ENCODE assay signal across 21 cellular contexts in the genomic region with DNA sequence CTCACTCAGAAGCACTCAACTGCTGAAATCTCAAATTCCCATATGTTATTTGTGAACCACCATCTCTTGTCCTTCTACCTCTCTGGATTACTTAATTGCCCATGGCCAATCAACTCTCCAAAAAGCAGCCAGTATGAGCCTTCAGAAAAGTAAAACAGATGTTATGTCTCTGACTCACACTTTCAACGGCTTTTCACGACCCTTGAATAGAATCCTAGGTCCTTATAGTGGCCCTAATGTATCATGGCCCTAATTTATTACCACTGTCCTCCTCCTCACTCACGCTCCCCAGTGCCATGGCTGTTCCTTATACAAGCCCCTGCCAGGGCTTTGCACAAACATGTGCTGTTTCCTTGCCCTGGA. TPM values are rescaled to one million over a fixed set of nuclear protein-coding genes. Genes with fewer than 3 reads are reported as not detected.
DNase-seq lines count a peak whose midpoint lies in the region; ATAC-seq and TF ChIP-seq lines count a peak whose summit lies in the region.
"Had no signal": no experiment of that assay in that cellular context is flagged by ENCODE, and none has a peak within 500 bp of the region (broad histone marks: within the 10 kb centered on the region; RNA-seq: fewer than 3 reads in every experiment).

No MANE protein-coding gene starts in this region.

- POLR2A ChIA-PET in CD8-positive, alpha-beta memory T cell (lab: Charles Lee), result no interaction called here

- peaks cover 6% of the 10 kb centered on the region for H3K36me3 Mint-ChIP-seq in T-helper 2 cell treated with Interferon-gamma antibody and Interleukin-4, amounts not matched to agents 5 μg/mL and 100 μg/mL, for 36 hours (ENCODE audit: low read depth)
- H3K36me3 Mint-ChIP-seq in CD8-positive, alpha-beta memory T cell, result peaks cover 0 to 5% (median 0%) of the 10 kb centered on the region in 3 donors

- TF ChIP-seq CTCF in upper lobe of right lung (IDR thresholded peaks at IDR 0.05), result no peak

- H3K4me3 ChIP-seq in upper lobe of right lung, result no peak overlapping the region
- no peak overlapping the region for H3K4me3 ChIP-seq in CD8-positive, alpha-beta memory T cell (ENCODE audit: low read length)
- H3K4me3 ChIP-seq: K562, PC-9 had no signal

- H3K27me3 ChIP-seq in upper lobe of right lung, result no peaks in the 10 kb centered on the region
- H3K27me3 ChIP-seq in CD8-positive, alpha-beta memory T cell (ENCODE audit: insufficient read depth, low read length, poor library complexity, severe bottlenecking), result no peaks in the 10 kb centered on the region
- H3K27me3 ChIP-seq: neutrophil had no signal

- peak overlapping the region; percentile 61 for H3K27ac ChIP-seq in upper lobe of right lung
- no peak overlapping the region for H3K27ac ChIP-seq in CD8-positive, alpha-beta memory T cell (ENCODE audit: low read depth, low read length)
- H3K27ac ChIP-seq: HL-60, neutrophil, PC-9, VCaP had no signal

- CTCF ChIA-PET in CD8-positive, alpha-beta memory T cell (lab: Charles Lee), result no interaction called here

- intact Hi-C loops in upper lobe of right lung (cut with DNase I), result no loop called here

- no peaks in the 10 kb centered on the region for H3K36me3 ChIP-seq in upper lobe of right lung
- H3K36me3 ChIP-seq in CD8-positive, alpha-beta memory T cell (ENCODE audit: insufficient read depth, low read length), result no peaks in the 10 kb centered on the region
- H3K36me3 ChIP-seq: neutrophil had no signal

- H3K9me3 ChIP-seq in upper lobe of right lung, result no peaks in the 10 kb centered on the region
- H3K9me3 ChIP-seq in CD8-positive, alpha-beta memory T cell (ENCODE audit: low read length), result no peaks in the 10 kb centered on the region
- H3K9me3 ChIP-seq: neutrophil had no signal

- H3K27ac Mint-ChIP-seq in T-helper 2 cell treated with Interferon-gamma antibody and Interleukin-4, amounts not matched to agents 5 μg/mL and 100 μg/mL, for 36 hours, result peak overlapping the region; percentile 27
- peak overlapping the region in 2 of 8 donors; percentile 15 to 36 for H3K27ac Mint-ChIP-seq in CD8-positive, alpha-beta memory T cell
- H3K27ac Mint-ChIP-seq: activated CD8-positive, alpha-beta T cell treated with anti-CD3 and anti-CD28 coated beads for 36 hours; activated T-helper 1 cell treated with anti-CD3 and anti-CD28 coated beads, Interleukin-12 subunit alpha, Interleukin-12 subunit beta, Interleukin-2, Interleukin-4 antibody, amounts not matched to agents 30 ng/mL and 10 ng/mL and 1 ng/mL, durations not matched to agents 14 hours and 24 hours and 36 hours; mesothelial cell of epicardium had no signal

- H3K4me1 ChIP-seq in upper lobe of right lung, result no peaks in the 10 kb centered on the region
- H3K4me1 ChIP-seq in CD8-positive, alpha-beta memory T cell (ENCODE audit: insufficient read depth, low read length), result no peaks in the 10 kb centered on the region

- DNase-seq in T-helper 2 cell treated with Interferon-gamma antibody and Interleukin-4, amounts not matched to agents 5 μg/mL and 100 μg/mL, for 36 hours (ENCODE audit: low spot score), result no peak
- DNase-seq in T-helper 2 cell, result no peak
- DNase-seq in RPMI7951 (ENCODE audit: low read depth), result peak; percentile 86
- DNase-seq in left kidney (ENCODE audit: low read depth, low spot score), result peak; percentile 49
- no peak for DNase-seq in upper lobe of right lung
- no peak for DNase-seq in CD8-positive, alpha-beta memory T cell
- no peak for DNase-seq in activated gamma-delta T cell treated with Interleukin-2 at 50 U/mL for 16 hours
- DNase-seq: activated CD8-positive, alpha-beta T cell treated with anti-CD3 and anti-CD28 coated beads for 36 hours; cerebellar nuclear complex; glutamatergic neuron; NCI-H1436; NCI-H510A treated with DMSO at 0.1 percent for 48 hours; PC-9; trophoblast cell had no signal

- H3K9me3 Mint-ChIP-seq in T-helper 2 cell treated with Interferon-gamma antibody and Interleukin-4, amounts not matched to agents 5 μg/mL and 100 μg/mL, for 36 hours, result no peaks in the 10 kb centered on the region
- H3K9me3 Mint-ChIP-seq in CD8-positive, alpha-beta memory T cell, result no peaks in the 10 kb centered on the region
- H3K9me3 Mint-ChIP-seq: activated CD8-positive, alpha-beta T cell treated with anti-CD3 and anti-CD28 coated beads for 36 hours; activated T-helper 1 cell treated with anti-CD3 and anti-CD28 coated beads, Interleukin-12 subunit alpha, Interleukin-12 subunit beta, Interleukin-2, Interleukin-4 antibody, amounts not matched to agents 30 ng/mL and 10 ng/mL and 1 ng/mL, durations not matched to agents 14 hours and 24 hours and 36 hours had no signal

- no peak overlapping the region for H3K4me3 Mint-ChIP-seq in T-helper 2 cell treated with Interferon-gamma antibody and Interleukin-4, amounts not matched to agents 5 μg/mL and 100 μg/mL, for 36 hours
- no peak overlapping the region for H3K4me3 Mint-ChIP-seq in CD8-positive, alpha-beta memory T cell
- H3K4me3 Mint-ChIP-seq: activated CD8-positive, alpha-beta T cell treated with anti-CD3 and anti-CD28 coated beads for 36 hours; activated T-helper 1 cell treated with anti-CD3 and anti-CD28 coated beads, Interleukin-12 subunit alpha, Interleukin-12 subunit beta, Interleukin-2, Interleukin-4 antibody, amounts not matched to agents 30 ng/mL and 10 ng/mL and 1 ng/mL, durations not matched to agents 14 hours and 24 hours and 36 hours; mesothelial cell of epicardium had no signal

- ATAC-seq in upper lobe of right lung (no peak), HG02852 (IDR thresholded peaks at IDR 0.05; ENCODE audit: unreplicated experiment) (no peak)
- ATAC-seq: activated CD8-positive, alpha-beta T cell treated with anti-CD3 and anti-CD28 coated beads for 36 hours; K562 had no signal

- peaks cover 15% of the 10 kb centered on the region for H3K4me1 Mint-ChIP-seq in T-helper 2 cell treated with Interferon-gamma antibody and Interleukin-4, amounts not matched to agents 5 μg/mL and 100 μg/mL, for 36 hours (ENCODE audit: low read depth)
- H3K4me1 Mint-ChIP-seq in CD8-positive, alpha-beta memory T cell, result peaks cover 0 to 5% (median 3%) of the 10 kb centered on the region in 3 donors

- no peaks in the 10 kb centered on the region for H3K27me3 Mint-ChIP-seq in T-helper 2 cell treated with Interferon-gamma antibody and Interleukin-4, amounts not matched to agents 5 μg/mL and 100 μg/mL, for 36 hours (ENCODE audit: low read depth)
- H3K27me3 Mint-ChIP-seq in CD8-positive, alpha-beta memory T cell, result no peaks in the 10 kb centered on the region
- H3K27me3 Mint-ChIP-seq: activated CD8-positive, alpha-beta T cell treated with anti-CD3 and anti-CD28 coated beads for 36 hours had no signal

RNA-seq across cellular contexts. Expression of a gene that starts 20.0 kb away (rescaled TPM):
- 5.2 and 7.6 TPM in 2 replicates for total RNA-seq in RPMI7951 (2014; rRNA removed; shearing (Covaris generic))
- 14.4 TPM for total RNA-seq in upper lobe of right lung
- total RNA-seq in CD8-positive, alpha-beta memory T cell, result 1 to 10 TPM; 2.9 to 3.9 TPM
- 4.2 TPM for polyA plus RNA-seq in CD8-positive, alpha-beta memory T cell

Comparison
In these comparisons a context has a peak if more than half of its experiments do, and no peak if none do; other contexts are left out.
1. DNase-seq: peak in RPMI7951 (single experiment) and left kidney (single experiment); none in T-helper 2 cell treated with Interferon-gamma antibody and Interleukin-4, amounts not matched to agents 5 μg/mL and 100 μg/mL, for 36 hours (single experiment), T-helper 2 cell (0 of 5), upper lobe of right lung (single experiment), CD8-positive, alpha-beta memory T cell (0 of 5) and activated gamma-delta T cell treated with Interleukin-2 at 50 U/mL for 16 hours (single experiment).